In the genomic region with DNA sequence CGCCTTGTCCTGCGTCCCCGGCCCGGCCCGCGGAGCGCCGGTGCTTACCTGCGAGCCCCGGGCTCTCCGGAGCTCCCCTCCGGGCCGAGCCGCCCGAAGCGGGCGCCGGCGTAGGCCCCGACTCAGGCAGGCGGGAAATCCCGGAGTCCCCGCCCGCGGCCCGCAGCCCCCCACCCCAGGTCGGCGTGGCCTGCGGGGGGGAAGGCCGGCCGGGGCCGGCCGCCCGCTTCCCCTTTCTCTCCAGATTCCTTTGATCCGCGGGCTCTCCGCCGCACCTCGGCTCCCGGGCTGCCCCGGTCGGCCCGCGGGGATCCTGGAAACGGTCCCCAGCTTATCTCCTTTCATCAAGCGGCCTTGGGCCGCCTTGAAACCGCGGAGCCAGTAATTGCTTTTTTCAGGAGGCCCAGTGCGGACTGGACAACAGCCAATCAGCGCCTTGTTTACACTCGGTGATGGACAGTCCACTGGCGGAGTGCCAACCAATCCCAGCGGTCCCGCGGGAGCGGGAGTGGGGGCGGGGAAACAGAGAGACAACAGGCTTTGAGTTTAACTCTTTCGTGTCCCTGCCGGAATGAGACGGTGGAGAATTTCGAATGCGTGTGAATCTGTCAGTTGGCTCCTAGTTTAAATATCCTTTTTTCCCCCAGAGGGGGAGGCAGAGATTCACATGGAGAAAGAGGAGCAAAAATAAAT, we compare ENCODE assay signal across 1 cellular context.
A peak's percentile ranks its signal among the peaks of the same experiment; 100 is the strongest.
TF ChIP-seq lines count a peak whose summit lies in the region.

No MANE protein-coding gene starts in this region.

TF ChIP-seq in WTC11, 78 proteins besides CTCF, POLR2A, EP300 and RAD21 (continued from another document):
- TF ChIP-seq, protein P1, sequence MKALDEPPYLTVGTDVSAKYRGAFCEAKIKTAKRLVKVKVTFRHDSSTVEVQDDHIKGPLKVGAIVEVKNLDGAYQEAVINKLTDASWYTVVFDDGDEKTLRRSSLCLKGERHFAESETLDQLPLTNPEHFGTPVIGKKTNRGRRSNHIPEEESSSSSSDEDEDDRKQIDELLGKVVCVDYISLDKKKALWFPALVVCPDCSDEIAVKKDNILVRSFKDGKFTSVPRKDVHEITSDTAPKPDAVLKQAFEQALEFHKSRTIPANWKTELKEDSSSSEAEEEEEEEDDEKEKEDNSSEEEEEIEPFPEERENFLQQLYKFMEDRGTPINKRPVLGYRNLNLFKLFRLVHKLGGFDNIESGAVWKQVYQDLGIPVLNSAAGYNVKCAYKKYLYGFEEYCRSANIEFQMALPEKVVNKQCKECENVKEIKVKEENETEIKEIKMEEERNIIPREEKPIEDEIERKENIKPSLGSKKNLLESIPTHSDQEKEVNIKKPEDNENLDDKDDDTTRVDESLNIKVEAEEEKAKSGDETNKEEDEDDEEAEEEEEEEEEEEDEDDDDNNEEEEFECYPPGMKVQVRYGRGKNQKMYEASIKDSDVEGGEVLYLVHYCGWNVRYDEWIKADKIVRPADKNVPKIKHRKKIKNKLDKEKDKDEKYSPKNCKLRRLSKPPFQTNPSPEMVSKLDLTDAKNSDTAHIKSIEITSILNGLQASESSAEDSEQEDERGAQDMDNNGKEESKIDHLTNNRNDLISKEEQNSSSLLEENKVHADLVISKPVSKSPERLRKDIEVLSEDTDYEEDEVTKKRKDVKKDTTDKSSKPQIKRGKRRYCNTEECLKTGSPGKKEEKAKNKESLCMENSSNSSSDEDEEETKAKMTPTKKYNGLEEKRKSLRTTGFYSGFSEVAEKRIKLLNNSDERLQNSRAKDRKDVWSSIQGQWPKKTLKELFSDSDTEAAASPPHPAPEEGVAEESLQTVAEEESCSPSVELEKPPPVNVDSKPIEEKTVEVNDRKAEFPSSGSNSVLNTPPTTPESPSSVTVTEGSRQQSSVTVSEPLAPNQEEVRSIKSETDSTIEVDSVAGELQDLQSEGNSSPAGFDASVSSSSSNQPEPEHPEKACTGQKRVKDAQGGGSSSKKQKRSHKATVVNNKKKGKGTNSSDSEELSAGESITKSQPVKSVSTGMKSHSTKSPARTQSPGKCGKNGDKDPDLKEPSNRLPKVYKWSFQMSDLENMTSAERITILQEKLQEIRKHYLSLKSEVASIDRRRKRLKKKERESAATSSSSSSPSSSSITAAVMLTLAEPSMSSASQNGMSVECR (CRISPR knock-in tag; IDR thresholded peaks at IDR 0.05; ENCODE audit: borderline replicate concordance) = peak; percentile 70; the same call in 1 of the 2 replicates
- TF ChIP-seq SMAD3 (CRISPR knock-in tag; IDR thresholded peaks at IDR 0.05; ENCODE audit: borderline replicate concordance) (no peak), GTF2I (CRISPR knock-in tag; conservative IDR thresholded peaks at IDR 0.05) (peak; percentile 98), ZNF121 (CRISPR knock-in tag; IDR thresholded peaks at IDR 0.05) (peak; percentile 60; the same call in 1 of the 2 replicates), FOXP1 (CRISPR knock-in tag; IDR thresholded peaks at IDR 0.05; ENCODE audit: borderline replicate concordance) (peak; percentile 59; the same call in 1 of the 2 replicates), CREM (CRISPR knock-in tag; IDR thresholded peaks at IDR 0.05) (no peak)
